In genomic region chrX:46710927-46711623, GRCh38 we compare ENCODE assay signal across 11 cellular contexts. TPM values are rescaled to one million over a fixed set of nuclear protein-coding genes. Genes with fewer than 3 reads are reported as not detected.
DNase-seq lines count a peak whose midpoint lies in the region; ATAC-seq and TF ChIP-seq lines count a peak whose summit lies in the region.
"Had no signal": no experiment of that assay in that cellular context is flagged by ENCODE, and none has a peak within 500 bp of the region (broad histone marks: within the 10 kb centered on the region; RNA-seq: fewer than 3 reads in every experiment).

No MANE protein-coding gene starts in this region.

- H3K27me3 Mint-ChIP-seq in activated CD8-positive, alpha-beta T cell treated with anti-CD3 and anti-CD28 coated beads for 36 hours: no peaks in the 10 kb centered on the region
- H3K27me3 Mint-ChIP-seq in activated CD8-positive, alpha-beta T cell treated with anti-CD3 and anti-CD28 coated beads, Interleukin-2, amount 10 ng/mL, durations not matched to agents 7 days and 5 days (ENCODE audit: low read depth): no peaks in the 10 kb centered on the region
- peaks cover 0 to 24% of the 10 kb centered on the region in 2 donors for H3K27me3 Mint-ChIP-seq in natural killer cell treated with Interleukin-12 subunit alpha and Interleukin-12 subunit beta and Interleukin-15 and Interleukin-18, amount 100 ng/mL, for 72 hours
- H3K27me3 Mint-ChIP-seq: naive thymus-derived CD4-positive, alpha-beta T cell had no signal

- H4K20me1 ChIP-seq in KMS-11 (ENCODE audit: insufficient read depth): no peaks in the 10 kb centered on the region

- no peak for TF ChIP-seq CTCF in activated CD8-positive, alpha-beta T cell treated with anti-CD3 and anti-CD28 coated beads for 36 hours (IDR thresholded peaks at IDR 0.05)
- TF ChIP-seq CTCF in KMS-11 (conservative IDR thresholded peaks at IDR 0.05; ENCODE audit: low read depth, low read length) (no peak), RWPE2 (IDR thresholded peaks at IDR 0.05; ENCODE audit: poor library complexity, severe bottlenecking) (no peak)

- H3K9ac ChIP-seq in KMS-11: no peak overlapping the region

- CTCF ChIA-PET in activated CD8-positive, alpha-beta T cell treated with anti-CD3 and anti-CD28 coated beads for 36 hours (lab: Charles Lee): no interaction called here
- CTCF ChIA-PET in activated CD8-positive, alpha-beta T cell treated with anti-CD3 and anti-CD28 coated beads, Interleukin-2, amount 10 ng/mL, durations not matched to agents 7 days and 5 days (lab: Charles Lee): no interaction called here

- H3K4me3 Mint-ChIP-seq in activated CD8-positive, alpha-beta T cell treated with anti-CD3 and anti-CD28 coated beads for 36 hours: no peak overlapping the region
- no peak overlapping the region for H3K4me3 Mint-ChIP-seq in activated CD8-positive, alpha-beta T cell treated with anti-CD3 and anti-CD28 coated beads, Interleukin-2, amount 10 ng/mL, durations not matched to agents 7 days and 5 days
- peak overlapping the region; percentile 15 for H3K4me3 Mint-ChIP-seq in stimulated activated effector memory CD8-positive, alpha-beta T cell treated with anti-CD3 and anti-CD28 coated beads, Interleukin-12 subunit alpha, Interleukin-12 subunit beta, amount 100 ng/mL, for 72 hours
- H3K4me3 Mint-ChIP-seq in natural killer cell treated with Interleukin-12 subunit alpha and Interleukin-12 subunit beta and Interleukin-15 and Interleukin-18, amount 100 ng/mL, for 72 hours: no peak overlapping the region

- H3K9me3 Mint-ChIP-seq in activated CD8-positive, alpha-beta T cell treated with anti-CD3 and anti-CD28 coated beads for 36 hours: no peaks in the 10 kb centered on the region
- no peaks in the 10 kb centered on the region for H3K9me3 Mint-ChIP-seq in activated CD8-positive, alpha-beta T cell treated with anti-CD3 and anti-CD28 coated beads, Interleukin-2, amount 10 ng/mL, durations not matched to agents 7 days and 5 days (ENCODE audit: insufficient read depth)
- H3K9me3 Mint-ChIP-seq in stimulated activated effector memory CD8-positive, alpha-beta T cell treated with anti-CD3 and anti-CD28 coated beads, Interleukin-12 subunit alpha, Interleukin-12 subunit beta, amount 100 ng/mL, for 72 hours: no peaks in the 10 kb centered on the region
- no peaks in the 10 kb centered on the region for H3K9me3 Mint-ChIP-seq in natural killer cell treated with Interleukin-12 subunit alpha and Interleukin-12 subunit beta and Interleukin-15 and Interleukin-18, amount 100 ng/mL, for 72 hours

- no peak overlapping the region; the same call in 1 of the 2 replicates for H2AFZ ChIP-seq in KMS-11 (ENCODE audit: low read depth)

- peak; percentile 52 for ATAC-seq in activated CD8-positive, alpha-beta T cell treated with anti-CD3 and anti-CD28 coated beads for 36 hours
- no peak for ATAC-seq in activated CD8-positive, alpha-beta T cell treated with anti-CD3 and anti-CD28 coated beads, Interleukin-2, amount 10 ng/mL, durations not matched to agents 7 days and 5 days
- ATAC-seq in RWPE2 (ENCODE audit: low read depth) (no peak), HG02852 (IDR thresholded peaks at IDR 0.05; ENCODE audit: unreplicated experiment) (no peak)
- ATAC-seq in stimulated activated effector memory CD8-positive, alpha-beta T cell treated with anti-CD3 and anti-CD28 coated beads, Interleukin-12 subunit alpha, Interleukin-12 subunit beta, amount 100 ng/mL, for 72 hours: peak; percentile 59
- no peak for ATAC-seq in natural killer cell treated with Interleukin-12 subunit alpha and Interleukin-12 subunit beta and Interleukin-15 and Interleukin-18, amount 100 ng/mL, for 72 hours
- ATAC-seq: naive thymus-derived CD4-positive, alpha-beta T cell had no signal

- peak overlapping the region; percentile 38 for H3K4me2 ChIP-seq in KMS-11

- H3K4me1 Mint-ChIP-seq in activated CD8-positive, alpha-beta T cell treated with anti-CD3 and anti-CD28 coated beads for 36 hours (ENCODE audit: low read depth): peaks cover 68% of the 10 kb centered on the region
- H3K4me1 Mint-ChIP-seq in activated CD8-positive, alpha-beta T cell treated with anti-CD3 and anti-CD28 coated beads, Interleukin-2, amount 10 ng/mL, durations not matched to agents 7 days and 5 days (ENCODE audit: low read depth): peaks cover 40% of the 10 kb centered on the region
- H3K4me1 Mint-ChIP-seq in stimulated activated effector memory CD8-positive, alpha-beta T cell treated with anti-CD3 and anti-CD28 coated beads, Interleukin-12 subunit alpha, Interleukin-12 subunit beta, amount 100 ng/mL, for 72 hours: peaks cover 33% of the 10 kb centered on the region
- H3K4me1 Mint-ChIP-seq in natural killer cell treated with Interleukin-12 subunit alpha and Interleukin-12 subunit beta and Interleukin-15 and Interleukin-18, amount 100 ng/mL, for 72 hours (ENCODE audit: low read depth in 2 of 2): peaks cover 4 to 31% of the 10 kb centered on the region in 2 donors

- intact Hi-C loops in activated CD8-positive, alpha-beta T cell treated with anti-CD3 and anti-CD28 coated beads for 36 hours (cut with micrococcal nuclease): no loop called here

- H3K36me3 Mint-ChIP-seq in activated CD8-positive, alpha-beta T cell treated with anti-CD3 and anti-CD28 coated beads for 36 hours (ENCODE audit: low read depth): peaks cover 11% of the 10 kb centered on the region
- H3K36me3 Mint-ChIP-seq in activated CD8-positive, alpha-beta T cell treated with anti-CD3 and anti-CD28 coated beads, Interleukin-2, amount 10 ng/mL, durations not matched to agents 7 days and 5 days (ENCODE audit: low read depth): no peaks in the 10 kb centered on the region
- no peaks in the 10 kb centered on the region for H3K36me3 Mint-ChIP-seq in stimulated activated effector memory CD8-positive, alpha-beta T cell treated with anti-CD3 and anti-CD28 coated beads, Interleukin-12 subunit alpha, Interleukin-12 subunit beta, amount 100 ng/mL, for 72 hours
- no peaks in the 10 kb centered on the region for H3K36me3 Mint-ChIP-seq in natural killer cell treated with Interleukin-12 subunit alpha and Interleukin-12 subunit beta and Interleukin-15 and Interleukin-18, amount 100 ng/mL, for 72 hours
- H3K36me3 Mint-ChIP-seq: CD14-positive monocyte had no signal

- DNase-seq in activated CD8-positive, alpha-beta T cell treated with anti-CD3 and anti-CD28 coated beads for 36 hours: no peak
- no peak for DNase-seq in activated CD8-positive, alpha-beta T cell treated with anti-CD3 and anti-CD28 coated beads, Interleukin-2, amount 10 ng/mL, durations not matched to agents 7 days and 5 days
- no peak for DNase-seq in RWPE2 (ENCODE audit: low spot score)
- DNase-seq in stimulated activated effector memory CD8-positive, alpha-beta T cell treated with anti-CD3 and anti-CD28 coated beads, Interleukin-12 subunit alpha, Interleukin-12 subunit beta, amount 100 ng/mL, for 72 hours (ENCODE audit: low spot score in 2 of 2): no peak
- DNase-seq in amygdala (lab: John Stamatoyannopoulos, UW): no peak
- no peak for DNase-seq in natural killer cell treated with Interleukin-12 subunit alpha and Interleukin-12 subunit beta and Interleukin-15 and Interleukin-18, amount 100 ng/mL, for 72 hours (ENCODE audit: low spot score)
- DNase-seq: MG63; naive thymus-derived CD4-positive, alpha-beta T cell had no signal

- POLR2A ChIA-PET in activated CD8-positive, alpha-beta T cell treated with anti-CD3 and anti-CD28 coated beads for 36 hours (lab: Charles Lee): interaction anchor here (0.6 kb wide), 1 partner anchor 457 kb away, joined by 3 read pairs; no protein-coding TSS in a partner anchor
- POLR2A ChIA-PET in activated CD8-positive, alpha-beta T cell treated with anti-CD3 and anti-CD28 coated beads, Interleukin-2, amount 10 ng/mL, durations not matched to agents 7 days and 5 days (lab: Charles Lee): no interaction called here

- H3K36me3 ChIP-seq in KMS-11 (ENCODE audit: insufficient read depth) (no peaks in the 10 kb centered on the region), RWPE2 (ENCODE audit: low read depth) (no peaks in the 10 kb centered on the region)
- H3K36me3 ChIP-seq: MG63 had no signal

- H3K4me3 ChIP-seq in KMS-11 (IDR thresholded peaks at IDR 0.05; ENCODE audit: insufficient read depth, low read depth, low read length) (no peak overlapping the region), RWPE2 (ENCODE audit: severe bottlenecking) (no peak overlapping the region)
- H3K4me3 ChIP-seq: MG63 had no signal

- H3K4me1 ChIP-seq in KMS-11 (ENCODE audit: low read depth, poor library complexity, severe bottlenecking) (peaks cover 66% of the 10 kb centered on the region), RWPE2 (ENCODE audit: insufficient read depth, poor library complexity, severe bottlenecking) (peaks cover 9% of the 10 kb centered on the region)

- H3K79me2 ChIP-seq in KMS-11 (ENCODE audit: insufficient read depth, low read depth): no peaks in the 10 kb centered on the region

- H3K9me3 ChIP-seq in RWPE2 (ENCODE audit: severe bottlenecking): no peaks in the 10 kb centered on the region
- H3K9me3 ChIP-seq: MG63 had no signal

- H3K27me3 ChIP-seq in KMS-11 (ENCODE audit: insufficient read depth, low read depth) (no peaks in the 10 kb centered on the region), RWPE2 (ENCODE audit: insufficient read depth, poor library complexity, severe bottlenecking) (no peaks in the 10 kb centered on the region)
- H3K27me3 ChIP-seq: MG63 had no signal

- H3K27ac ChIP-seq in KMS-11: peak overlapping the region; percentile 61
- peak overlapping the region; percentile 17 for H3K27ac ChIP-seq in RWPE2 (ENCODE audit: poor library complexity, severe bottlenecking)

- peak overlapping the region; percentile 66 for H3K27ac Mint-ChIP-seq in activated CD8-positive, alpha-beta T cell treated with anti-CD3 and anti-CD28 coated beads for 36 hours
- H3K27ac Mint-ChIP-seq in activated CD8-positive, alpha-beta T cell treated with anti-CD3 and anti-CD28 coated beads, Interleukin-2, amount 10 ng/mL, durations not matched to agents 7 days and 5 days: no peak overlapping the region
- H3K27ac Mint-ChIP-seq in stimulated activated effector memory CD8-positive, alpha-beta T cell treated with anti-CD3 and anti-CD28 coated beads, Interleukin-12 subunit alpha, Interleukin-12 subunit beta, amount 100 ng/mL, for 72 hours: peak overlapping the region; percentile 78
- H3K27ac Mint-ChIP-seq in natural killer cell treated with Interleukin-12 subunit alpha and Interleukin-12 subunit beta and Interleukin-15 and Interleukin-18, amount 100 ng/mL, for 72 hours: no peak overlapping the region

RNA-seq across cellular contexts. Expression of gene SLC9A7, which starts 47.8 kb away (rescaled TPM):
- 10 to 100 TPM; 16.9 to 17.0 TPM for total RNA-seq in activated CD8-positive, alpha-beta T cell treated with anti-CD3 and anti-CD28 coated beads for 36 hours
- 1 to 10 TPM; 3.3 to 3.8 TPM for total RNA-seq in activated CD8-positive, alpha-beta T cell treated with anti-CD3 and anti-CD28 coated beads, Interleukin-2, amount 10 ng/mL, durations not matched to agents 7 days and 5 days
- 1 to 10 TPM; 1.6 to 3.7 TPM for total RNA-seq in natural killer cell treated with Interleukin-12 subunit alpha and Interleukin-12 subunit beta and Interleukin-15 and Interleukin-18, amount 100 ng/mL, for 72 hours

Comparison
In these comparisons a context has a peak if more than half of its experiments do, and no peak if none do; other contexts are left out.
1. ATAC-seq: peak in activated CD8-positive, alpha-beta T cell treated with anti-CD3 and anti-CD28 coated beads for 36 hours (single experiment) and stimulated activated effector memory CD8-positive, alpha-beta T cell treated with anti-CD3 and anti-CD28 coated beads, Interleukin-12 subunit alpha, Interleukin-12 subunit beta, amount 100 ng/mL, for 72 hours (single experiment); none in activated CD8-positive, alpha-beta T cell treated with anti-CD3 and anti-CD28 coated beads, Interleukin-2, amount 10 ng/mL, durations not matched to agents 7 days and 5 days (single experiment), RWPE2 (single experiment), HG02852 (single experiment) and natural killer cell treated with Interleukin-12 subunit alpha and Interleukin-12 subunit beta and Interleukin-15 and Interleukin-18, amount 100 ng/mL, for 72 hours (0 of 2).
2. H3K27ac Mint-ChIP-seq: peak in activated CD8-positive, alpha-beta T cell treated with anti-CD3 and anti-CD28 coated beads for 36 hours (single experiment) and stimulated activated effector memory CD8-positive, alpha-beta T cell treated with anti-CD3 and anti-CD28 coated beads, Interleukin-12 subunit alpha, Interleukin-12 subunit beta, amount 100 ng/mL, for 72 hours (single experiment); none in activated CD8-positive, alpha-beta T cell treated with anti-CD3 and anti-CD28 coated beads, Interleukin-2, amount 10 ng/mL, durations not matched to agents 7 days and 5 days (single experiment) and natural killer cell treated with Interleukin-12 subunit alpha and Interleukin-12 subunit beta and Interleukin-15 and Interleukin-18, amount 100 ng/mL, for 72 hours (0 of 2).